ENCODE assay signal across 8 cellular contexts in the genomic region with DNA sequence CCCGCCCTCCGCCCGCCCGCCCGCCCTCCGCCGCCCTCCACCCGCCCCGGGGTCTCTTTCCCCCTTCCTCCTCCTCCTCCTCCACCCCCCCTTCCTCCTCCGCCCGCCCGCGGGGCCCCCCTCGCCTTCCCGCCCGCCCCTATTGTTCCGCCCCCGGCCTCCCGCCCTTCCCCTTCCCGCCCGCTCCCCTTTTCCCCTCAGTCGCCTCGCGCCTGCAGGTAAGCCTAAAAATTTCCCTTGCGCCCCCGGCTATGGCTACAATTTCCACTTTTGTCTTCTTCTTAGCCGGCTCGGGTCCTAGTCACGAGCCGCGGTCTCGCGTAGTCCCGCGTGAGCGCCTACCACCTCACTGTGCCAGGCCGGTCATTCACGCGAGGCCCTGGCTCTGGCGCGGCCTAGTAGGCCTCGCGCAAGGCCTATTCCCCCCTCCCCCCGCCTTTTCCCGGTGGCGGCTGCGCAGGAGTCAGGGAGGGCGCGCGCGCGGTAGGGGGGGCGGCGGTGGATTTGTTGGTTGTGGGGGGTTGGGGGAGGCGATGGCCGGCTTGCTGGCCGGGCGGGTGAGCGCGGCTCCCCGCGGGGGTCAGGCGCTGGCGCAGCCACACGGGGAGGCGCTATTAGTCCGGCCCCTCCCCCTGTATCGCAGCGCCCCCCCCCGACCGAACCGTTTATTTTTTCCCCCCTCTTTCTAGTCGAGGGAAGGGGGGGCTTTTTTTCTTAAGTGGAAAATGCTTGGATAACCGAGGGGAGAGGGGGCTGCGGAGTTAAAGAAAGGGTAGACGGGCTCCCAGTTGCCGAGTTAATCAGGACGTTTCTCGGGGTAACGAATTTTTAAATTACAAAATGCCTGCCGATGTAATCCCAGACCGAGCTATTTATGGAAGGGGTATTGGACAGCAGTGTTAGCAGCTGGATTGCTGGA. TPM values are rescaled to one million over a fixed set of nuclear protein-coding genes. Genes with fewer than 3 reads are reported as not detected.
DNase-seq lines count a peak whose midpoint lies in the region; ATAC-seq, FAIRE-seq and TF ChIP-seq lines count a peak whose summit lies in the region.

No MANE protein-coding gene starts in this region.

- H2BK5ac ChIP-seq in H1 (ENCODE audit: low read depth, low read length) (peak overlapping the region; percentile 97), mesendoderm (ENCODE audit: low read length) (peak overlapping the region; percentile 96)

- H3K27me3 ChIP-seq in H1 (replicated peaks in 1 of 4; ENCODE audit: control insufficient read depth in 3 of 4, extremely low read depth in 1 of 4, insufficient read depth in 3 of 4, low read length in 3 of 4) (no peaks in the 10 kb centered on the region), mesendoderm (ENCODE audit: insufficient read depth, low read length, poor library complexity) (no peaks in the 10 kb centered on the region)

- H2AFZ ChIP-seq in H1 (ENCODE audit: low read length), result no peak overlapping the region

- TF ChIP-seq RAD21 in H1 (IDR thresholded peaks at IDR 0.05 in 1 of 2, conservative IDR thresholded peaks at IDR 0.05 in 1 of 2; ENCODE audit: low read depth in 2 of 2, low read length in 2 of 2), result no peak

- FAIRE-seq in H1 (lab: Jason Lieb, UNC), result no peak

- H3K23me2 ChIP-seq in H1 (ENCODE audit: low read depth, low read length), result peaks cover 7% of the 10 kb centered on the region

- H3K36me3 ChIP-seq in ES-I3 (ENCODE audit: insufficient read depth, low read length) (peaks cover 36% of the 10 kb centered on the region), H1 (ENCODE audit: control insufficient read depth in 2 of 4, insufficient read depth in 4 of 4, low read length in 3 of 4) (peaks cover 32 to 43% (median 34%) of the 10 kb centered on the region in 4 experiments), mesendoderm (ENCODE audit: control insufficient read depth, insufficient read depth, low read length) (peaks cover 18% of the 10 kb centered on the region)

- peak overlapping the region; percentile 99; the same call in 1 of the 2 replicates for H4K8ac ChIP-seq in H1 (ENCODE audit: extremely low read depth, insufficient read depth, low read length)
- no peak overlapping the region for H4K8ac ChIP-seq in mesendoderm (ENCODE audit: low read depth, low read length)

- peak; percentile 88 for DNase-seq in NCI-H774 (lab: John Stamatoyannopoulos, UW)
- DNase-seq in activated CD8-positive, alpha-beta memory T cell treated with anti-CD3 and anti-CD28 coated beads, Interleukin-2, amount 50 U/mL, for 1 hour (ENCODE audit: extremely low read depth), result peak; percentile 56
- DNase-seq in H1 (ENCODE audit: low read depth in 1 of 2, low spot score in 2 of 2), result peak; percentile 53 to 87
- peak; percentile 93 for DNase-seq in mesendoderm
- DNase-seq in stimulated activated CD8-positive, alpha-beta memory T cell treated with anti-CD3 and anti-CD28 coated beads, Interleukin-12 subunit alpha, Interleukin-12 subunit beta, amount 100 ng/mL, for 1 hour (ENCODE audit: low read depth), result peak; percentile 65

- peak overlapping the region; percentile 91 for H4K91ac ChIP-seq in H1 (replicated peaks; ENCODE audit: insufficient read length, low read length)

- POLR2A ChIA-PET in H1 (lab: Charles Lee; ENCODE audit: partially characterized antibody), result interaction anchor here (0.8 to 57.6 kb wide), 8 partner anchors 29 to 271 kb away, joined by 3 to 3397 read pairs (median 4); partner anchors contain the start of genes AAAS, AMHR2, CSAD and ESPL1

- peaks cover 28 to 50% of the 10 kb centered on the region in 2 experiments for H3K79me2 ChIP-seq in H1 (ENCODE audit: control insufficient read depth in 1 of 2, insufficient read depth in 2 of 2, low read length in 2 of 2)
- peaks cover 45% of the 10 kb centered on the region for H3K79me2 ChIP-seq in mesendoderm (ENCODE audit: control insufficient read depth, insufficient read depth, low read length)

- peak overlapping the region; percentile 99 for H3K4ac ChIP-seq in H1 (replicated peaks; ENCODE audit: insufficient read length, low read depth, low read length)
- H3K4ac ChIP-seq in mesendoderm (ENCODE audit: low read depth, low read length), result peak overlapping the region; percentile 99

- peak overlapping the region; percentile 97 for H3K9ac ChIP-seq in ES-I3 (ENCODE audit: low read depth, low read length)
- H3K9ac ChIP-seq in H1 (replicated peaks in 1 of 4; ENCODE audit: extremely low read depth in 1 of 4, low read depth in 3 of 4, low read length in 3 of 4), result peak overlapping the region; percentile 90 to 99 (median 94)
- H3K9ac ChIP-seq in mesendoderm (ENCODE audit: low read length), result peak overlapping the region; percentile 100

- peaks cover 7% of the 10 kb centered on the region; the same call in 1 of the 2 replicates for H3K79me1 ChIP-seq in H1 (ENCODE audit: low read depth, low read length)
- peaks cover 16% of the 10 kb centered on the region for H3K79me1 ChIP-seq in mesendoderm (ENCODE audit: low read length)

- peaks cover 30 to 31% of the 10 kb centered on the region in 2 experiments for H4K20me1 ChIP-seq in H1 (replicated peaks in 1 of 2; ENCODE audit: control insufficient read depth in 1 of 2, insufficient read depth in 2 of 2, low read length in 2 of 2)

- H2BK20ac ChIP-seq in H1 (ENCODE audit: low read length), result no peak overlapping the region

- H2AK5ac ChIP-seq in H1 (ENCODE audit: low read depth, low read length) (no peak overlapping the region), mesendoderm (ENCODE audit: low read length) (no peak overlapping the region)

- H3K4me1 ChIP-seq in ES-I3 (ENCODE audit: insufficient read depth, low read length) (peaks cover 7% of the 10 kb centered on the region; the same call in 1 of the 2 replicates), H1 (replicated peaks in 1 of 4; ENCODE audit: control insufficient read depth in 3 of 4, insufficient read depth in 4 of 4, low read length in 3 of 4) (peaks cover 0 to 8% (median 1%) of the 10 kb centered on the region in 4 experiments; a peak in 3 of 7 replicates), mesendoderm (ENCODE audit: control insufficient read depth, low read depth, low read length) (peaks cover 4% of the 10 kb centered on the region)

- H4K5ac ChIP-seq in H1 (ENCODE audit: insufficient read length, low read depth, low read length), result peak overlapping the region; percentile 98
- H4K5ac ChIP-seq in mesendoderm (ENCODE audit: low read length), result peak overlapping the region; percentile 23

- H3K23ac ChIP-seq in H1 (ENCODE audit: insufficient read length) (no peak overlapping the region), mesendoderm (ENCODE audit: low read length) (peak overlapping the region; percentile 80)

- ATAC-seq in HG03342 (IDR thresholded peaks at IDR 0.05; ENCODE audit: unreplicated experiment) (peak; percentile 29), GM21786 (IDR thresholded peaks at IDR 0.05; ENCODE audit: unreplicated experiment) (no peak)

- WGBS in H1 (ENCODE audit: extremely low coverage in 1 of 2, insufficient coverage in 1 of 2, insufficient read length in 1 of 2, insufficient replicate concordance in 2 of 2, low coverage in 1 of 2, low lambda C conversion rate in 2 of 2, missing lambda C conversion rate in 1 of 2), 2 experiments, result 1% methylated on average over 29 of the region's 82 CpGs; no CpG with 5 or more reads in 1 of the 2 experiments
- no CpG with 5 or more reads among the region's 82 CpGs for WGBS in mesendoderm (ENCODE audit: extremely low coverage, insufficient coverage, low lambda C conversion rate)

- no peak overlapping the region for H2BK12ac ChIP-seq in H1 (ENCODE audit: low read depth, low read length)

- CTCF ChIA-PET in H1 (lab: Charles Lee; ENCODE audit: partially characterized antibody), result interaction anchor here (0.6 to 4.0 kb wide), 4 partner anchors 21 to 345 kb away, joined by 3 to 24 read pairs (median 3); no protein-coding TSS in a partner anchor

- H3K4me2 ChIP-seq in H1 (ENCODE audit: insufficient read depth in 1 of 2, low read depth in 2 of 2, low read length in 2 of 2), result peak overlapping the region; percentile 73 to 81
- peak overlapping the region; percentile 97 for H3K4me2 ChIP-seq in mesendoderm (ENCODE audit: low read length)

- TF ChIP-seq POLR2A in H1 (IDR thresholded peaks at IDR 0.05; ENCODE audit: control extremely low read depth in 1 of 2, low read depth in 2 of 2, low read length in 2 of 2), result peak; percentile 77 to 87

- H3K56ac ChIP-seq in H1 (replicated peaks; ENCODE audit: insufficient read length, low read depth, low read length), result peak overlapping the region; percentile 99
- peak overlapping the region; percentile 99 for H3K56ac ChIP-seq in mesendoderm (ENCODE audit: low read length)

- H3K9me3 ChIP-seq in ES-I3 (ENCODE audit: control insufficient read depth, insufficient read depth, low read length) (no peaks in the 10 kb centered on the region), H1 (ENCODE audit: insufficient read depth in 2 of 2, low read depth in 1 of 2, low read length in 1 of 2) (no peaks in the 10 kb centered on the region)

- peak overlapping the region; percentile 89 to 99 (median 94) for H3K4me3 ChIP-seq in H1 (ENCODE audit: extremely low read depth in 1 of 4, insufficient read depth in 2 of 4, low read depth in 3 of 4, low read length in 4 of 4)
- H3K4me3 ChIP-seq in mesendoderm (ENCODE audit: low read length), result peak overlapping the region; percentile 100

- H3K27ac ChIP-seq in H1 (ENCODE audit: low read depth, low read length), result peak overlapping the region; percentile 96
- H3K27ac ChIP-seq in mesendoderm (ENCODE audit: low read depth, low read length), result peak overlapping the region; percentile 96

- H2BK120ac ChIP-seq in H1 (replicated peaks; ENCODE audit: low read depth, low read length) (no peak overlapping the region), mesendoderm (ENCODE audit: low read depth, low read length) (no peak overlapping the region)

- no peak overlapping the region for H3K14ac ChIP-seq in H1 (ENCODE audit: insufficient read length)

- TF ChIP-seq EP300 in H1 (IDR thresholded peaks at IDR 0.05; ENCODE audit: borderline replicate concordance in 1 of 2, low read depth in 2 of 2, low read length in 2 of 2), result no peak; a peak in 1 of 3 replicates

- TF ChIP-seq CTCF in H1 (IDR thresholded peaks at IDR 0.05; ENCODE audit: control extremely low read depth in 1 of 3, insufficient read depth in 1 of 3, low read depth in 1 of 3, low read length in 3 of 3), result peak in 1 of 3 experiments; percentile 33; a peak in 1 of 4 replicates

- H2BK15ac ChIP-seq in H1 (ENCODE audit: low read length) (no peak overlapping the region), mesendoderm (replicated peaks; ENCODE audit: low read depth) (no peak overlapping the region)

- H3K18ac ChIP-seq in H1 (ENCODE audit: extremely low read depth, low read length) (peak overlapping the region; percentile 95), mesendoderm (ENCODE audit: low read length) (peak overlapping the region; percentile 94)

RNA-seq across cellular contexts. Expression of gene PCBP2, which starts 0.5 kb away (rescaled TPM):
- total RNA-seq in H1 (2021; fragmentation: NEBNext Ultra II Directional; extraction: Animal tissue kit (Norgen Biotek cat#: 25700)), result 1,114 and 1,123 TPM in 2 replicates
- polyA plus RNA-seq in H1 (2011; rRNA removed), result 470 and 473 TPM in 2 replicates
- 420 TPM for polyA plus RNA-seq in H1 (2011; cell fraction: cytosol; rRNA removed)
- 526 TPM for polyA plus RNA-seq in H1 (2011; cell fraction: nucleus; rRNA removed)
- polyA plus RNA-seq in H1 (2012, experiment 1 of 2), result 987 to 1,115 TPM (median 1,028 TPM) in 4 replicates
- polyA plus RNA-seq in H1 (2012, experiment 2 of 2), result 1,117 TPM
- 462 TPM for polyA plus RNA-seq in H1 (2013, experiment 1 of 2)
- polyA plus RNA-seq in H1 (2013, experiment 2 of 2), result 458 TPM
- 887 and 924 TPM in 2 replicates for polyA minus RNA-seq in H1 (2011; rRNA and poly(A)+ RNA removed)
- 748 TPM for polyA minus RNA-seq in H1 (2011; cell fraction: cytosol; rRNA and poly(A)+ RNA removed)
- polyA minus RNA-seq in H1 (2011; cell fraction: nucleus; rRNA and poly(A)+ RNA removed), result 484 TPM
- polyA plus RNA-seq in mesendoderm (2013, experiment 1 of 2), result 605 TPM
- 607 TPM for polyA plus RNA-seq in mesendoderm (2013, experiment 2 of 2)

RNA-seq across cellular contexts. Expression of gene PRR13, which starts 10.9 kb away (rescaled TPM):
- total RNA-seq in H1 (2021; fragmentation: NEBNext Ultra II Directional; extraction: Animal tissue kit (Norgen Biotek cat#: 25700)), result 164 and 185 TPM in 2 replicates
- 80.4 and 82.9 TPM in 2 replicates for polyA plus RNA-seq in H1 (2011; rRNA removed)
- polyA plus RNA-seq in H1 (2011; cell fraction: cytosol; rRNA removed), result 86.1 TPM
- 58.7 TPM for polyA plus RNA-seq in H1 (2011; cell fraction: nucleus; rRNA removed)
- polyA plus RNA-seq in H1 (2012, experiment 1 of 2), result 198 to 336 TPM (median 208 TPM) in 4 replicates
- 220 TPM for polyA plus RNA-seq in H1 (2012, experiment 2 of 2)
- polyA plus RNA-seq in H1 (2013, experiment 1 of 2), result 264 TPM
- 272 TPM for polyA plus RNA-seq in H1 (2013, experiment 2 of 2)
- 56.8 and 82.3 TPM in 2 replicates for polyA minus RNA-seq in H1 (2011; rRNA and poly(A)+ RNA removed)
- polyA minus RNA-seq in H1 (2011; cell fraction: cytosol; rRNA and poly(A)+ RNA removed), result 56.5 TPM
- polyA minus RNA-seq in H1 (2011; cell fraction: nucleus; rRNA and poly(A)+ RNA removed), result 35.3 TPM
- 289 TPM for polyA plus RNA-seq in mesendoderm (2013, experiment 1 of 2)
- 292 TPM for polyA plus RNA-seq in mesendoderm (2013, experiment 2 of 2)

RNA-seq across cellular contexts. Expression of gene AMHR2, which starts 28.8 kb away (rescaled TPM):
- total RNA-seq in H1 (2021; fragmentation: NEBNext Ultra II Directional; extraction: Animal tissue kit (Norgen Biotek cat#: 25700)), result 0.34 and 0.35 TPM in 2 replicates
- polyA plus RNA-seq in H1 (2011; rRNA removed), result 0.29 and 0.47 TPM in 2 replicates
- 0.25 TPM for polyA plus RNA-seq in H1 (2011; cell fraction: cytosol; rRNA removed)
- 0.83 TPM for polyA plus RNA-seq in H1 (2011; cell fraction: nucleus; rRNA removed)
- 0.12 to 0.28 TPM (median 0.16 TPM) in 4 replicates for polyA plus RNA-seq in H1 (2012, experiment 1 of 2)
- polyA plus RNA-seq in H1 (2012, experiment 2 of 2), result 0.17 TPM
- 0.16 TPM for polyA plus RNA-seq in H1 (2013, experiment 1 of 2)
- not detected for polyA plus RNA-seq in H1 (2013, experiment 2 of 2)
- polyA minus RNA-seq in H1 (2011; rRNA and poly(A)+ RNA removed), result 0.24 and 0.54 TPM in 2 replicates
- not detected for polyA minus RNA-seq in H1 (2011; cell fraction: cytosol; rRNA and poly(A)+ RNA removed)
- not detected for polyA minus RNA-seq in H1 (2011; cell fraction: nucleus; rRNA and poly(A)+ RNA removed)
- 0.04 TPM for polyA plus RNA-seq in mesendoderm (2013, experiment 1 of 2)
- polyA plus RNA-seq in mesendoderm (2013, experiment 2 of 2), result 0.06 TPM

RNA-seq across cellular contexts. Expression of gene MAP3K12, which starts 46.8 kb away (rescaled TPM):
- total RNA-seq in H1 (2021; fragmentation: NEBNext Ultra II Directional; extraction: Animal tissue kit (Norgen Biotek cat#: 25700)), result 21.4 and 23.4 TPM in 2 replicates
- 42.7 and 54.1 TPM in 2 replicates for polyA plus RNA-seq in H1 (2011; rRNA removed)
- polyA plus RNA-seq in H1 (2011; cell fraction: cytosol; rRNA removed), result 37.7 TPM
- polyA plus RNA-seq in H1 (2011; cell fraction: nucleus; rRNA removed), result 232 TPM
- 31.0 to 35.0 TPM (median 33.4 TPM) in 4 replicates for polyA plus RNA-seq in H1 (2012, experiment 1 of 2)
- 14.6 TPM for polyA plus RNA-seq in H1 (2012, experiment 2 of 2)
- polyA plus RNA-seq in H1 (2013, experiment 1 of 2), result 20.2 TPM
- 15.6 TPM for polyA plus RNA-seq in H1 (2013, experiment 2 of 2)
- polyA minus RNA-seq in H1 (2011; rRNA and poly(A)+ RNA removed), result 28.1 and 35.5 TPM in 2 replicates
- polyA minus RNA-seq in H1 (2011; cell fraction: cytosol; rRNA and poly(A)+ RNA removed), result 16.5 TPM
- 48.2 TPM for polyA minus RNA-seq in H1 (2011; cell fraction: nucleus; rRNA and poly(A)+ RNA removed)
- polyA plus RNA-seq in mesendoderm (2013, experiment 1 of 2), result 2.0 TPM
- polyA plus RNA-seq in mesendoderm (2013, experiment 2 of 2), result 1.8 TPM

RNA-seq across cellular contexts. Expression of gene TARBP2, which starts 48.7 kb away (rescaled TPM):
- total RNA-seq in H1 (2021; fragmentation: NEBNext Ultra II Directional; extraction: Animal tissue kit (Norgen Biotek cat#: 25700)), result 66.1 and 69.9 TPM in 2 replicates
- polyA plus RNA-seq in H1 (2011; rRNA removed), result 122 and 135 TPM in 2 replicates
- 116 TPM for polyA plus RNA-seq in H1 (2011; cell fraction: cytosol; rRNA removed)
- polyA plus RNA-seq in H1 (2011; cell fraction: nucleus; rRNA removed), result 195 TPM
- polyA plus RNA-seq in H1 (2012, experiment 1 of 2), result 62.0 to 84.4 TPM (median 79.7 TPM) in 4 replicates
- 104 TPM for polyA plus RNA-seq in H1 (2012, experiment 2 of 2)
- 41.8 TPM for polyA plus RNA-seq in H1 (2013, experiment 1 of 2)
- 36.4 TPM for polyA plus RNA-seq in H1 (2013, experiment 2 of 2)
- 42.1 and 48.2 TPM in 2 replicates for polyA minus RNA-seq in H1 (2011; rRNA and poly(A)+ RNA removed)
- polyA minus RNA-seq in H1 (2011; cell fraction: cytosol; rRNA and poly(A)+ RNA removed), result 38.6 TPM
- 65.6 TPM for polyA minus RNA-seq in H1 (2011; cell fraction: nucleus; rRNA and poly(A)+ RNA removed)
- polyA plus RNA-seq in mesendoderm (2013, experiment 1 of 2), result 37.4 TPM
- 37.2 TPM for polyA plus RNA-seq in mesendoderm (2013, experiment 2 of 2)
